Comparison of ENCODE assay signal across 8 cellular contexts in genomic region chr17:35372846-35373531, GRCh38. TPM values are rescaled to one million over a fixed set of nuclear protein-coding genes. Genes with fewer than 3 reads are reported as not detected.
A peak's percentile ranks its signal among the peaks of the same experiment; 100 is the strongest.
DNase-seq lines count a peak whose midpoint lies in the region; ATAC-seq and TF ChIP-seq lines count a peak whose summit lies in the region.

No MANE protein-coding gene starts in this region.

- H3K4me3 ChIP-seq in LNCaP clone FGC (ENCODE audit: low read depth, low read length) (peak overlapping the region; percentile 19), psoas muscle (peak overlapping the region; percentile 69), OCI-LY7 (ENCODE audit: low read depth, low read length, poor library complexity, severe bottlenecking) (no peak overlapping the region)

- no peaks in the 10 kb centered on the region for H3K9me2 ChIP-seq in OCI-LY7 (ENCODE audit: insufficient read depth, low read length)

- H3K9me3 ChIP-seq in psoas muscle = no peaks in the 10 kb centered on the region
- H3K9me3 ChIP-seq in OCI-LY7 (ENCODE audit: low read length) = peaks cover 7% of the 10 kb centered on the region; the same call in 1 of the 2 replicates

- H3K4me1 ChIP-seq in foreskin keratinocyte = no peaks in the 10 kb centered on the region
- H3K4me1 ChIP-seq in psoas muscle = peaks cover 3% of the 10 kb centered on the region
- peaks cover 6% of the 10 kb centered on the region for H3K4me1 ChIP-seq in OCI-LY7 (ENCODE audit: insufficient read depth, low read length, poor library complexity, severe bottlenecking)

- peak overlapping the region; percentile 99 for H3K27ac Mint-ChIP-seq in activated T-cell treated with anti-CD3 and anti-CD28 coated beads, Interleukin-2, amount 50 U/mL, for 24 hours

- H3K27me3 ChIP-seq in foreskin keratinocyte = peaks cover 92% of the 10 kb centered on the region
- peaks cover 0 to 49% (median 5%) of the 10 kb centered on the region in 3 donors for H3K27me3 ChIP-seq in psoas muscle (ENCODE audit: insufficient read depth in 3 of 3, low read length in 2 of 3)

- peak overlapping the region; percentile 96 for H3K4me3 Mint-ChIP-seq in activated T-cell treated with anti-CD3 and anti-CD28 coated beads, Interleukin-2, amount 50 U/mL, for 24 hours

- H3K36me3 ChIP-seq in psoas muscle (ENCODE audit: insufficient read depth in 1 of 2, low read depth in 1 of 2) (no peaks in the 10 kb centered on the region), OCI-LY7 (ENCODE audit: insufficient read depth, low read length) (no peaks in the 10 kb centered on the region)

- DNase-seq in activated T-cell treated with anti-CD3 and anti-CD28 coated beads for 24 hours (ENCODE audit: low read depth) (peak; percentile 7), activated T-cell treated with anti-CD3 and anti-CD28 coated beads for 4 hours (no peak), LNCaP clone FGC (ENCODE audit: low read depth) (no peak), foreskin keratinocyte (no peak), psoas muscle (peak in 1 of 2 donors; percentile 20), OCI-LY7 (ENCODE audit: low spot score) (no peak), SKM-1 treated with dmso at 0.1 percent for 144 hours (lab: John Stamatoyannopoulos, UW; ENCODE audit: unreplicated experiment) (no peak)
- no peak for DNase-seq in activated T-cell treated with anti-CD3 and anti-CD28 coated beads, Interleukin-2, amount 50 U/mL, for 24 hours

- H3K27ac ChIP-seq in foreskin keratinocyte = no peak overlapping the region
- H3K27ac ChIP-seq in psoas muscle = peak overlapping the region; percentile 81
- no peak overlapping the region for H3K27ac ChIP-seq in OCI-LY7 (ENCODE audit: low read depth, low read length, poor library complexity, severe bottlenecking)

- H3K79me2 ChIP-seq in OCI-LY7 (ENCODE audit: insufficient read depth, low read depth, low read length) = no peaks in the 10 kb centered on the region

- ATAC-seq in foreskin keratinocyte = peak; percentile 17
- peak in 1 of 4 donors; percentile 34 for ATAC-seq in psoas muscle

- no peaks in the 10 kb centered on the region for H4K20me1 ChIP-seq in OCI-LY7 (ENCODE audit: insufficient read depth, low read length)

- peaks cover 57% of the 10 kb centered on the region for H3K36me3 Mint-ChIP-seq in activated T-cell treated with anti-CD3 and anti-CD28 coated beads, Interleukin-2, amount 50 U/mL, for 24 hours (ENCODE audit: low read depth)

- CTCF ChIA-PET in OCI-LY7 (lab: Charles Lee; ENCODE audit: unreplicated experiment) = no interaction called here

- no peaks in the 10 kb centered on the region for H3K27me3 Mint-ChIP-seq in activated T-cell treated with anti-CD3 and anti-CD28 coated beads, Interleukin-2, amount 50 U/mL, for 24 hours

- no peak overlapping the region for H2AFZ ChIP-seq in OCI-LY7 (ENCODE audit: low read length)

- H3K4me2 ChIP-seq in OCI-LY7 (ENCODE audit: low read length) = no peak overlapping the region

- POLR2A ChIA-PET in OCI-LY7 (lab: Charles Lee) = no interaction called here

- no peak for TF ChIP-seq CTCF in LNCaP clone FGC (IDR thresholded peaks at IDR 0.05; ENCODE audit: control insufficient read depth, extremely low read depth, insufficient read depth)
- no peak for TF ChIP-seq CTCF in foreskin keratinocyte (conservative IDR thresholded peaks at IDR 0.05)
- no peak for TF ChIP-seq CTCF in psoas muscle (IDR thresholded peaks at IDR 0.05)
- TF ChIP-seq CTCF in OCI-LY7 (conservative IDR thresholded peaks at IDR 0.05; ENCODE audit: low read length) = no peak

- H3K9me3 Mint-ChIP-seq in activated T-cell treated with anti-CD3 and anti-CD28 coated beads, Interleukin-2, amount 50 U/mL, for 24 hours = peaks cover 18% of the 10 kb centered on the region

- BruUV-seq in OCI-LY7 (replicated peaks; lab: Mats Ljungman, UMichigan) = no TSS peak

- H3K4me1 Mint-ChIP-seq in activated T-cell treated with anti-CD3 and anti-CD28 coated beads, Interleukin-2, amount 50 U/mL, for 24 hours (ENCODE audit: low read depth) = peaks cover 69% of the 10 kb centered on the region

- intact Hi-C loops in psoas muscle (cut with DNase I) = loop anchor here in 1 of 2 donors (5.0 kb wide), 1 partner anchor 61 kb away; no protein-coding TSS in a partner anchor
- intact Hi-C loops in OCI-LY7 (cut with micrococcal nuclease; ENCODE audit: unreplicated experiment) = no loop called here

- 1% methylated on average over 15 to 25 of the region's 25 CpGs for WGBS in psoas muscle, 3 donors

RNA-seq across cellular contexts. Expression of gene SLFN11, which starts 0.4 kb away (rescaled TPM):
- total RNA-seq in foreskin keratinocyte (2.4 and 4.7 TPM in 2 replicates), psoas muscle (10 to 100 TPM in 1 of 4 donors, 1 to 10 TPM in 3; 6.9 to 11.3 (median 8.8) TPM), OCI-LY7 (2022) (not detected in 2 replicates)
- polyA plus RNA-seq in foreskin keratinocyte (0.48 and 0.81 TPM in 2 replicates), psoas muscle (1 to 10 TPM; 1.8 to 7.0 (median 3.4) TPM)
- total RNA-seq in OCI-LY7 (2014; rRNA removed; shearing (Covaris generic)) = 0.05 TPM in 1 of 2 replicates, not detected in the other

RNA-seq across cellular contexts. Expression of gene SLFN12, which starts 59.3 kb away (rescaled TPM):
- 8.4 and 13.1 TPM in 2 replicates for total RNA-seq in foreskin keratinocyte
- polyA plus RNA-seq in foreskin keratinocyte = 4.6 and 5.4 TPM in 2 replicates
- total RNA-seq in psoas muscle = 1 to 10 TPM; 1.3 to 3.8 (median 1.9) TPM
- under 1 TPM; 0.34 to 0.92 (median 0.62) TPM for polyA plus RNA-seq in psoas muscle
- 0.06 TPM in 1 of 2 replicates, not detected in the other for total RNA-seq in OCI-LY7 (2014; rRNA removed; shearing (Covaris generic))
- total RNA-seq in OCI-LY7 (2022) = not detected in 2 replicates
